In genomic region chr1:148383966-148384365, GRCh38 we compare ENCODE assay signal across 21 cellular contexts.
DNase-seq lines count a peak whose midpoint lies in the region; ATAC-seq, FAIRE-seq and TF ChIP-seq lines count a peak whose summit lies in the region.
"Had no signal": no experiment of that assay in that cellular context is flagged by ENCODE, and none has a peak within 500 bp of the region (broad histone marks: within the 10 kb centered on the region; RNA-seq: fewer than 3 reads in every experiment).

No MANE protein-coding gene starts in this region.

- H2BK120ac ChIP-seq in trophoblast cell (ENCODE audit: insufficient read depth, low read length, poor library complexity), result no peak overlapping the region

- no peaks in the 10 kb centered on the region for H3K36me3 ChIP-seq in breast epithelium
- no peaks in the 10 kb centered on the region for H3K36me3 ChIP-seq in astrocyte (ENCODE audit: insufficient read depth, low read length)
- H3K36me3 ChIP-seq in trophoblast cell (ENCODE audit: control insufficient read depth in 1 of 2, insufficient read depth in 2 of 2, low read length in 2 of 2), result no peaks in the 10 kb centered on the region
- H3K36me3 ChIP-seq: MG63, SJSA1 had no signal

- H3K4me3 Mint-ChIP-seq in MCF 10A (ENCODE audit: unreplicated experiment) (no peak overlapping the region), astrocyte (ENCODE audit: unreplicated experiment) (peak overlapping the region; percentile 36)

- intact Hi-C loops in MCF 10A (cut with micrococcal nuclease) (no loop called here), breast epithelium (cut with DNase I; ENCODE audit: low total_unique reads) (no loop called here)

- no peak overlapping the region for H2BK12ac ChIP-seq in trophoblast cell (ENCODE audit: low read length)

- no peak overlapping the region for H4K12ac ChIP-seq in trophoblast cell (ENCODE audit: low read depth, low read length)

- peak overlapping the region; percentile 14 for H4K8ac ChIP-seq in trophoblast cell (ENCODE audit: low read depth, low read length)

- no peak for TF ChIP-seq POLR2A in breast epithelium (IDR thresholded peaks at IDR 0.05)

- FAIRE-seq in astrocyte (lab: Jason Lieb, UNC), result no peak
- FAIRE-seq: GM12878, HTR-8/SVneo had no signal

- no peaks in the 10 kb centered on the region for H4K20me1 ChIP-seq in astrocyte (ENCODE audit: insufficient read depth, low read length)

- no peak overlapping the region for H3K23ac ChIP-seq in trophoblast cell (ENCODE audit: low read length)

- DNase-seq in MCF 10A (ENCODE audit: unreplicated experiment) (peak; percentile 45), breast epithelium (ENCODE audit: low spot score in 2 of 2) (no peak), astrocyte (ENCODE audit: low read depth) (no peak), trophoblast cell (no peak), GM13977 (ENCODE audit: low spot score) (no peak)
- DNase-seq in stimulated activated CD4-positive, alpha-beta T cell treated with anti-CD3 and anti-CD28 coated beads, Interleukin-4, amount 100 ng/mL, for 24 hours, result no peak
- DNase-seq: 8988T, DMS53, GDM1, MG63, NCI-H1105 treated with DMSO at 0.1 percent for 48 hours, NCI-H2029, NCI-H446 treated with DMSO at 0.1 percent for 48 hours, NCI-H526 treated with DMSO at 0.1 percent for 48 hours, PC-9, Right ventricle myocardium superior had no signal

- POLR2A ChIA-PET in MCF 10A (lab: Yijun Ruan, JAX), result no interaction called here

- H3K9me3 ChIP-seq in breast epithelium, result no peaks in the 10 kb centered on the region
- no peaks in the 10 kb centered on the region for H3K9me3 ChIP-seq in astrocyte (ENCODE audit: insufficient read depth, low read depth, low read length)
- no peaks in the 10 kb centered on the region for H3K9me3 ChIP-seq in trophoblast cell (ENCODE audit: insufficient read depth, low read depth, low read length)
- H3K9me3 ChIP-seq: MG63, SJSA1 had no signal

- H3K79me2 ChIP-seq in astrocyte (ENCODE audit: insufficient read depth, low read length) (no peaks in the 10 kb centered on the region), trophoblast cell (ENCODE audit: control insufficient read depth, insufficient read depth, low read length, poor library complexity) (no peaks in the 10 kb centered on the region)

- no TSS peak for BruUV-seq in MCF 10A (replicated peaks; lab: Mats Ljungman, UMichigan)

- H2BK5ac ChIP-seq in trophoblast cell (ENCODE audit: low read depth, low read length, poor library complexity), result no peak overlapping the region

- peaks cover 4% of the 10 kb centered on the region for H3K79me1 ChIP-seq in trophoblast cell (ENCODE audit: low read length)

- H3K27ac ChIP-seq in breast epithelium, result no peak overlapping the region
- H3K27ac ChIP-seq in astrocyte (ENCODE audit: low read depth, low read length), result no peak overlapping the region
- no peak overlapping the region for H3K27ac ChIP-seq in trophoblast cell (ENCODE audit: low read depth, low read length)
- H3K27ac ChIP-seq: PC-9, SJSA1 had no signal

- peaks cover 13% of the 10 kb centered on the region for H3K4me1 Mint-ChIP-seq in MCF 10A (ENCODE audit: insufficient read depth, unreplicated experiment)
- H3K4me1 Mint-ChIP-seq in astrocyte (ENCODE audit: low read depth, unreplicated experiment), result no peaks in the 10 kb centered on the region

- no peak overlapping the region for H3K4me3 ChIP-seq in breast epithelium
- H3K4me3 ChIP-seq in astrocyte (ENCODE audit: insufficient read depth, low read depth, low read length), result no peak overlapping the region
- H3K4me3 ChIP-seq in trophoblast cell (ENCODE audit: low read depth, low read length), result no peak overlapping the region
- H3K4me3 ChIP-seq: GM12878, MG63, PC-9, SJSA1 had no signal

- H3K27me3 ChIP-seq in breast epithelium (no peaks in the 10 kb centered on the region), astrocyte (ENCODE audit: insufficient read depth, low read length) (no peaks in the 10 kb centered on the region), trophoblast cell (ENCODE audit: insufficient read depth, low read length) (no peaks in the 10 kb centered on the region)
- H3K27me3 ChIP-seq: MG63, SJSA1 had no signal

- no peak overlapping the region for H3K14ac ChIP-seq in trophoblast cell (ENCODE audit: low read length)

- no peak overlapping the region for H2AK5ac ChIP-seq in trophoblast cell (ENCODE audit: low read length)

- ATAC-seq in esophagus mucosa (peak; percentile 26), HG03520 (IDR thresholded peaks at IDR 0.05; ENCODE audit: unreplicated experiment) (no peak)
- ATAC-seq: GM12878 had no signal

- H2AFZ ChIP-seq in astrocyte (ENCODE audit: low read depth, low read length) (no peak overlapping the region), trophoblast cell (ENCODE audit: insufficient read depth, low read length, poor library complexity) (no peak overlapping the region)
- H2AFZ ChIP-seq: PC-9 had no signal

- TF ChIP-seq CTCF in MCF 10A (IDR thresholded peaks at IDR 0.05; ENCODE audit: unreplicated experiment) (no peak), breast epithelium (IDR thresholded peaks at IDR 0.05) (no peak), astrocyte (IDR thresholded peaks at IDR 0.05; ENCODE audit: insufficient read depth, low read depth, low read length) (no peak), GM13977 (IDR thresholded peaks at IDR 0.05; ENCODE audit: extremely low read depth, insufficient read depth, missing control alignments) (no peak)

- in situ Hi-C loops in GM13977 (cut with MboI; ENCODE audit: low pct_unique_long_range_greater_than_20kb, low sequenced_read_pairs, unreplicated experiment), result no loop called here

- no peaks in the 10 kb centered on the region for H3K4me1 ChIP-seq in breast epithelium
- no peaks in the 10 kb centered on the region for H3K4me1 ChIP-seq in astrocyte (ENCODE audit: insufficient read depth, low read length)
- no peaks in the 10 kb centered on the region for H3K4me1 ChIP-seq in trophoblast cell (ENCODE audit: control insufficient read depth in 1 of 2, insufficient read depth in 2 of 2, low read length in 2 of 2)

- CTCF ChIA-PET in MCF 10A (lab: Yijun Ruan, JAX), result interaction anchor here (0.7 to 7.7 kb wide), 4 partner anchors 12 to 39 kb away, joined by 3 to 53 read pairs (median 4); no protein-coding TSS in a partner anchor

- H3K18ac ChIP-seq in trophoblast cell (ENCODE audit: low read length), result no peak overlapping the region

- no peaks in the 10 kb centered on the region for H3K27me3 Mint-ChIP-seq in MCF 10A (ENCODE audit: insufficient read depth, unreplicated experiment)
- H3K27me3 Mint-ChIP-seq in astrocyte (ENCODE audit: low read depth, unreplicated experiment), result peaks cover 10% of the 10 kb centered on the region

- no peak overlapping the region for H3K27ac Mint-ChIP-seq in MCF 10A (ENCODE audit: low read depth, unreplicated experiment)
- H3K27ac Mint-ChIP-seq in astrocyte (ENCODE audit: unreplicated experiment), result no peak overlapping the region

- H3K4ac ChIP-seq in trophoblast cell (ENCODE audit: low read depth, low read length), result no peak overlapping the region

- no peak overlapping the region for H3K9ac ChIP-seq in astrocyte (ENCODE audit: low read length)
- H3K9ac ChIP-seq in trophoblast cell (ENCODE audit: low read length), result no peak overlapping the region

- H3K36me3 Mint-ChIP-seq in MCF 10A (ENCODE audit: insufficient read depth, unreplicated experiment) (peaks cover 5% of the 10 kb centered on the region), astrocyte (ENCODE audit: low read depth, unreplicated experiment) (peaks cover 6% of the 10 kb centered on the region)

- H3K9me3 Mint-ChIP-seq in MCF 10A (ENCODE audit: unreplicated experiment) (no peaks in the 10 kb centered on the region), astrocyte (ENCODE audit: unreplicated experiment) (peaks cover 7% of the 10 kb centered on the region)

- no peak overlapping the region for H4K91ac ChIP-seq in trophoblast cell (ENCODE audit: low read depth, low read length)

- H3K4me2 ChIP-seq in astrocyte (ENCODE audit: low read length) (no peak overlapping the region), trophoblast cell (ENCODE audit: low read length) (no peak overlapping the region)
- H3K4me2 ChIP-seq: PC-9 had no signal

- no CpG with 5 or more reads among the region's 5 CpGs for WGBS in trophoblast cell (ENCODE audit: extremely low coverage, insufficient coverage, insufficient read length)
